Comparison of ENCODE assay signal across 26 cellular contexts in genomic region chr20:47659904-47660601, GRCh38.
DNase-seq lines count a peak whose midpoint lies in the region; ATAC-seq and TF ChIP-seq lines count a peak whose summit lies in the region.
"Had no signal": no experiment of that assay in that cellular context is flagged by ENCODE, and none has a peak within 500 bp of the region (broad histone marks: within the 10 kb centered on the region; RNA-seq: fewer than 3 reads in every experiment).

No MANE protein-coding gene starts in this region.

- H3K9me3 Mint-ChIP-seq in stimulated activated naive CD8-positive, alpha-beta T cell treated with anti-CD3 and anti-CD28 coated beads, Interleukin-15, Interleukin-2, amounts not matched to agents 100 ng/mL and 50 ng/mL, for 24 hours, result no peaks in the 10 kb centered on the region
- no peaks in the 10 kb centered on the region for H3K9me3 Mint-ChIP-seq in activated T-helper 17 cell treated with anti-CD3 and anti-CD28 coated beads, Interleukin-2, amount 50 U/mL, for 72 hours
- H3K9me3 Mint-ChIP-seq in effector memory CD8-positive, alpha-beta T cell, result no peaks in the 10 kb centered on the region
- no peaks in the 10 kb centered on the region for H3K9me3 Mint-ChIP-seq in type B pancreatic cell
- H3K9me3 Mint-ChIP-seq: activated CD4-positive, alpha-beta T cell treated with anti-CD3 and anti-CD28 coated beads, Interleukin-2, amount 10 ng/mL, durations not matched to agents 7 days and 5 days; HFFc6 had no signal

- TF ChIP-seq CTCF in type B pancreatic cell (conservative IDR thresholded peaks at IDR 0.05), result no peak

- DNase-seq in stimulated activated naive CD8-positive, alpha-beta T cell treated with anti-CD3 and anti-CD28 coated beads, Interleukin-15, Interleukin-2, amounts not matched to agents 100 U/mL and 50 U/mL, for 24 hours, result no peak
- no peak for DNase-seq in effector memory CD8-positive, alpha-beta T cell
- no peak for DNase-seq in type B pancreatic cell (ENCODE audit: extremely low spot score, unreplicated experiment)
- no peak for DNase-seq in GM19238 (ENCODE audit: insufficient read length, low spot score)
- no peak for DNase-seq in posterior cingulate gyrus
- DNase-seq in COR-L47 (lab: John Stamatoyannopoulos, UW), result no peak
- DNase-seq: activated CD4-positive, alpha-beta T cell treated with anti-CD3 and anti-CD28 coated beads, Interleukin-2, amount 10 ng/mL, durations not matched to agents 7 days and 5 days; activated effector memory CD4-positive, alpha-beta T cell treated with anti-CD3 and anti-CD28 coated beads, Interleukin-2, amount 50 U/mL, for 16 hours; aorta; cortex of kidney; DMS 273 treated with DMSO at 0.1 percent for 48 hours; EL; gastrocnemius medialis; GOT3; HFFc6; left colon; NCI-H1694; NCI-H524; PC-3; Right ventricle myocardium superior; sigmoid colon; stimulated activated naive CD4-positive, alpha-beta T cell treated with Interleukin-2 at 50 U/mL for 16 hours; T-helper 9 cell; WERI-Rb-1 had no signal

- peaks cover 45% of the 10 kb centered on the region for H3K36me3 Mint-ChIP-seq in stimulated activated naive CD8-positive, alpha-beta T cell treated with anti-CD3 and anti-CD28 coated beads, Interleukin-15, Interleukin-2, amounts not matched to agents 100 ng/mL and 50 ng/mL, for 24 hours (ENCODE audit: low read depth)
- peaks cover 53% of the 10 kb centered on the region for H3K36me3 Mint-ChIP-seq in activated T-helper 17 cell treated with anti-CD3 and anti-CD28 coated beads, Interleukin-2, amount 50 U/mL, for 72 hours (ENCODE audit: low read depth)
- peaks cover 28% of the 10 kb centered on the region for H3K36me3 Mint-ChIP-seq in effector memory CD8-positive, alpha-beta T cell (ENCODE audit: insufficient read depth)
- H3K36me3 Mint-ChIP-seq in type B pancreatic cell, result peaks cover 27% of the 10 kb centered on the region

- ATAC-seq in stimulated activated naive CD8-positive, alpha-beta T cell treated with anti-CD3 and anti-CD28 coated beads, Interleukin-15, Interleukin-2, amounts not matched to agents 100 U/mL and 50 U/mL, for 24 hours, result no peak
- ATAC-seq in activated T-helper 17 cell treated with anti-CD3 and anti-CD28 coated beads, Interleukin-2, amount 50 U/mL, for 72 hours (replicated peaks), result no peak
- no peak for ATAC-seq in effector memory CD8-positive, alpha-beta T cell (replicated peaks)
- ATAC-seq: gastrocnemius medialis, left colon, PC-3 had no signal

- peak overlapping the region; percentile 18 for H3K27ac Mint-ChIP-seq in stimulated activated naive CD8-positive, alpha-beta T cell treated with anti-CD3 and anti-CD28 coated beads, Interleukin-15, Interleukin-2, amounts not matched to agents 100 ng/mL and 50 ng/mL, for 24 hours
- peak overlapping the region; percentile 66 for H3K27ac Mint-ChIP-seq in activated T-helper 17 cell treated with anti-CD3 and anti-CD28 coated beads, Interleukin-2, amount 50 U/mL, for 72 hours
- H3K27ac Mint-ChIP-seq in effector memory CD8-positive, alpha-beta T cell, result peak overlapping the region; percentile 13 to 32
- H3K27ac Mint-ChIP-seq in type B pancreatic cell, result peak overlapping the region; percentile 4
- H3K27ac Mint-ChIP-seq: activated CD4-positive, alpha-beta T cell treated with anti-CD3 and anti-CD28 coated beads, Interleukin-2, amount 10 ng/mL, durations not matched to agents 7 days and 5 days; HFFc6 had no signal

- intact Hi-C loops in posterior cingulate gyrus (cut with DNase I), result no loop called here

- H3K4me1 Mint-ChIP-seq in stimulated activated naive CD8-positive, alpha-beta T cell treated with anti-CD3 and anti-CD28 coated beads, Interleukin-15, Interleukin-2, amounts not matched to agents 100 ng/mL and 50 ng/mL, for 24 hours (ENCODE audit: low read depth), result peaks cover 3% of the 10 kb centered on the region
- H3K4me1 Mint-ChIP-seq in activated T-helper 17 cell treated with anti-CD3 and anti-CD28 coated beads, Interleukin-2, amount 50 U/mL, for 72 hours, result no peaks in the 10 kb centered on the region
- peaks cover 3 to 8% of the 10 kb centered on the region in 2 donors for H3K4me1 Mint-ChIP-seq in effector memory CD8-positive, alpha-beta T cell (ENCODE audit: low read depth in 2 of 2)
- H3K4me1 Mint-ChIP-seq in type B pancreatic cell (ENCODE audit: unreplicated experiment), result peaks cover 25% of the 10 kb centered on the region

- no peaks in the 10 kb centered on the region for H3K27me3 Mint-ChIP-seq in stimulated activated naive CD8-positive, alpha-beta T cell treated with anti-CD3 and anti-CD28 coated beads, Interleukin-15, Interleukin-2, amounts not matched to agents 100 ng/mL and 50 ng/mL, for 24 hours
- H3K27me3 Mint-ChIP-seq in activated T-helper 17 cell treated with anti-CD3 and anti-CD28 coated beads, Interleukin-2, amount 50 U/mL, for 72 hours, result no peaks in the 10 kb centered on the region
- H3K27me3 Mint-ChIP-seq in effector memory CD8-positive, alpha-beta T cell, result no peaks in the 10 kb centered on the region
- no peaks in the 10 kb centered on the region for H3K27me3 Mint-ChIP-seq in type B pancreatic cell
- H3K27me3 Mint-ChIP-seq: activated CD4-positive, alpha-beta T cell treated with anti-CD3 and anti-CD28 coated beads, Interleukin-2, amount 10 ng/mL, durations not matched to agents 7 days and 5 days had no signal

- H3K4me3 Mint-ChIP-seq in stimulated activated naive CD8-positive, alpha-beta T cell treated with anti-CD3 and anti-CD28 coated beads, Interleukin-15, Interleukin-2, amounts not matched to agents 100 ng/mL and 50 ng/mL, for 24 hours, result no peak overlapping the region
- H3K4me3 Mint-ChIP-seq in activated T-helper 17 cell treated with anti-CD3 and anti-CD28 coated beads, Interleukin-2, amount 50 U/mL, for 72 hours, result no peak overlapping the region
- H3K4me3 Mint-ChIP-seq in effector memory CD8-positive, alpha-beta T cell, result no peak overlapping the region
- H3K4me3 Mint-ChIP-seq in type B pancreatic cell, result no peak overlapping the region
- H3K4me3 Mint-ChIP-seq: activated CD4-positive, alpha-beta T cell treated with anti-CD3 and anti-CD28 coated beads, Interleukin-2, amount 10 ng/mL, durations not matched to agents 7 days and 5 days; HFFc6 had no signal

Comparison
In these comparisons a context has a peak if more than half of its experiments do, and no peak if none do; other contexts are left out.
1. H3K27ac Mint-ChIP-seq: peak in every context shown above with its lines; median percentile 66 in activated T-helper 17 cell treated with anti-CD3 and anti-CD28 coated beads, Interleukin-2, amount 50 U/mL, for 72 hours; 22 in effector memory CD8-positive, alpha-beta T cell; 18 in stimulated activated naive CD8-positive, alpha-beta T cell treated with anti-CD3 and anti-CD28 coated beads, Interleukin-15, Interleukin-2, amounts not matched to agents 100 ng/mL and 50 ng/mL, for 24 hours; 4 in type B pancreatic cell.